In the genomic region with DNA sequence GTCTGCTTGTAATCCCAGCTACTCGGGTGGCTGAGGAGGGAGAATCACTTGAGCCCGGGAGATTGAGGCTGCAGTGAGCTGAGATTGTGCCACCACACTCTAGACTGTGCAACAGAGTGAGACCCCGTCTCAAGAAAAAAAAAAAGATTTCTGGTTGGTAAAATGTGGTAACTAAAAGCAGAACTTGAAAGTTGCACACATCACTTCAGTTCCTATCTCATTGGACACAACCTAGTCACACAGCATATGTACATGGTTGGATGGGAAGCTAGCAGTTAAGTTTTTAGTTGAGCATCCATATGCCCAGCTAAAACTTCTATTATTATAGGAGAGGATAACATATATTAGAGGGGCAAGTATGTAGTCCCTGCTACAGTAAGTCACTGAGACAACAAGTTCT, we compare ENCODE assay signal across 1 cellular context.
TF ChIP-seq lines count a peak whose summit lies in the region.

No MANE protein-coding gene starts in this region.

TF ChIP-seq in GM12878, 131 proteins besides CTCF, POLR2A, EP300 and RAD21:
- TF ChIP-seq SREBF2 (IDR thresholded peaks at IDR 0.05; ENCODE audit: low read length) = no peak
- TF ChIP-seq NFIC (IDR thresholded peaks at IDR 0.05; ENCODE audit: low read depth, low read length) = no peak
- no peak for TF ChIP-seq MEF2A (IDR thresholded peaks at IDR 0.05; ENCODE audit: insufficient read depth, low read depth, low read length)
- no peak for TF ChIP-seq CEBPB (IDR thresholded peaks at IDR 0.05; ENCODE audit: borderline replicate concordance in 1 of 2, low read depth in 2 of 2, low read length in 2 of 2)
- TF ChIP-seq SMAD1 (IDR thresholded peaks at IDR 0.05; ENCODE audit: low read depth, partially characterized antibody) = no peak
